8 cellular contexts compared by ENCODE assay signal in the genomic region with DNA sequence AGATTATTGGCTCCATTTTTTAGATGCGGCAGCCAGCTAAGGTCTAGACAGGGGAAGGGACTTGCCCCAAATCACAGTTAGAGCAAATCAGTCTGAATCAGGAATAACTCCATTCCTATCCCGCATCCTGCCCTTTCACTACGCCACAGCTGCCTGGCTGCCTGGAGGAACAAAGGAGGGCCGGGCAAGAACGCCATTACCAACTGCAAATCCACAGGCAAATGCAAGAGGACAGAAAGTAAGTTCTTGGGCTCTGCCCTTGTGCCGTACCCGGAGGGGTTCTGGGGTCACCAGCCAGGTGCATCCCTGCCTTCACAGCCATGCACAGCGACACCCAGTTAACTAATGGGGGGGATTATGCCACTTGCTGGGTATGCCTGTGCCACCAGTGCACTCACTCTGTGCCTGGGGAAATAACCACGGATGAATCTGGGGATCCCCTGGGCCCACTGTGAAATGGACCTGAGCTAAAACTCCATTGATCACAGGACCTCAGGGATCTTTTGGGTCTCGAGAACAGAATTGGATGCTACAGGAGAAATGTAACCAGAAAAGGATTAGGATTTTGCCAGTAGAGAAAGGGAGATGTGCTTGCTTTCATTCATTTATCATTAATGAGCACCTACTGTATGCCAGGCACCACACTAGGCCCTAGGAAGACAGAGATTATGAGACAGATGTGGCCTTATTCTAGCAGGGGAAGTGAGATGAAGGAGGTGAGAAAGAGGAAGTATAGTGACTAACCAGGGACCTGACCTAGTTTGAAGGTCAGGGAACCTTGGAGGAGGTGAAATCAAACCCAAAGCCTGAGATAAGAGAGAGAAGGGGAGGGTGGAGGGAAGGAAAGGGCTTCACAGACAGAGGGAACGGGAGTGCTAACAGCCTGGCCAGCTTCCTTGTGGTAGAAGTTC. TPM values are rescaled to one million over a fixed set of nuclear protein-coding genes. Genes with fewer than 3 reads are reported as not detected.
DNase-seq lines count a peak whose midpoint lies in the region; ATAC-seq and TF ChIP-seq lines count a peak whose summit lies in the region.

No MANE protein-coding gene starts in this region.

- DNase-seq in NCI-H748 (lab: John Stamatoyannopoulos, UW; ENCODE audit: unreplicated experiment): peak; percentile 17
- no peak for DNase-seq in NCI-H748 treated with DMSO at 0.1 percent for 48 hours (lab: John Stamatoyannopoulos, UW)
- DNase-seq in SKM-1 treated with dmso at 0.1 percent for 144 hours (lab: John Stamatoyannopoulos, UW; ENCODE audit: unreplicated experiment): peak; percentile 83
- no peak for DNase-seq in dorsolateral prefrontal cortex
- DNase-seq in naive B cell: peak; percentile 36

- no peak for TF ChIP-seq CTCF in dorsolateral prefrontal cortex (IDR thresholded peaks at IDR 0.05 in 54 of 56, conservative IDR thresholded peaks at IDR 0.05 in 2 of 56; ENCODE audit: low read depth in 1 of 56, partially characterized antibody in 56 of 56)

- H3K27ac Mint-ChIP-seq in naive B cell: peak overlapping the region; percentile 93 to 97 (median 96)

- H3K36me3 Mint-ChIP-seq in naive B cell: peaks cover 6% of the 10 kb centered on the region in 2 donors

- H3K4me1 Mint-ChIP-seq in naive B cell: peaks cover 18 to 42% (median 28%) of the 10 kb centered on the region in 3 donors

- intact Hi-C loops in dorsolateral prefrontal cortex (cut with DNase I): loop anchor here (1.0 to 10.0 kb wide), 6 partner anchors 19 to 89 kb away; partner anchors contain the start of genes BCL7C (in 1 of the 2), FBXL19 (in 1 of the 2) and ZNF629 (in 1 of the 2)

- H3K27me3 Mint-ChIP-seq in naive B cell: no peaks in the 10 kb centered on the region

- H3K9me3 Mint-ChIP-seq in naive B cell: no peaks in the 10 kb centered on the region

- ATAC-seq in HG03175 (IDR thresholded peaks at IDR 0.05; ENCODE audit: unreplicated experiment) (peak; percentile 35), naive B cell (ENCODE audit: low read depth in 2 of 2) (peak; percentile 40 to 43), GM18502 (IDR thresholded peaks at IDR 0.05; ENCODE audit: poor library complexity, unreplicated experiment) (no peak), GM19452 (IDR thresholded peaks at IDR 0.05; ENCODE audit: unreplicated experiment) (no peak)

- H3K27ac ChIP-seq in dorsolateral prefrontal cortex: peak overlapping the region in 57 of 59 donors; percentile 70 to 97 (median 90)

- peak overlapping the region; percentile 76 to 97 (median 94) for H3K4me3 Mint-ChIP-seq in naive B cell

- H3K27me3 ChIP-seq in dorsolateral prefrontal cortex: no peaks in the 10 kb centered on the region

- peak overlapping the region; percentile 56 to 99 (median 91) for H3K4me3 ChIP-seq in dorsolateral prefrontal cortex

RNA-seq across cellular contexts. Expression of gene BCL7C, which starts 17.7 kb away (rescaled TPM):
- total RNA-seq in dorsolateral prefrontal cortex: 10 to 100 TPM in 118 of 120 experiments, 1 to 10 TPM in 2; 8.8 to 28.1 (median 15.6) TPM
- 10 to 100 TPM; 29.4 to 40.3 (median 33.1) TPM for polyA plus RNA-seq in naive B cell (ENCODE audit: low read depth in 6 of 6)

RNA-seq across cellular contexts. Expression of gene CTF1, which starts 20.3 kb away (rescaled TPM):
- 1 to 10 TPM in 119 of 120 experiments, under 1 TPM in 1; 0.90 to 9.9 (median 3.1) TPM for total RNA-seq in dorsolateral prefrontal cortex
- under 1 TPM in 3 of 6 donors, not detected in 3; 0.40 to 0.67 (median 0.47) TPM for polyA plus RNA-seq in naive B cell (ENCODE audit: low read depth in 6 of 6)

RNA-seq across cellular contexts. Expression of gene FBXL19, which starts 47.2 kb away (rescaled TPM):
- 10 to 100 TPM; 23.5 to 84.8 (median 52.1) TPM for total RNA-seq in dorsolateral prefrontal cortex
- under 1 TPM in 4 of 6 donors, not detected in 2; 0.21 to 0.48 (median 0.27) TPM for polyA plus RNA-seq in naive B cell (ENCODE audit: low read depth in 6 of 6)

Comparison
In these comparisons a context has a peak if more than half of its experiments do, and no peak if none do; other contexts are left out.
1. DNase-seq: peak in NCI-H748 (single experiment), SKM-1 treated with dmso at 0.1 percent for 144 hours (single experiment) and naive B cell (single experiment); none in NCI-H748 treated with DMSO at 0.1 percent for 48 hours (single experiment) and dorsolateral prefrontal cortex (0 of 10).
2. ATAC-seq: peak in HG03175 (single experiment) and naive B cell (2 of 2); none in GM18502 (single experiment) and GM19452 (single experiment).